3 cellular contexts compared by ENCODE assay signal in genomic region chr6:100136590-100136989, GRCh38.
"Had no signal": no experiment of that assay in that cellular context is flagged by ENCODE, and none has a peak within 500 bp of the region (broad histone marks: within the 10 kb centered on the region; RNA-seq: fewer than 3 reads in every experiment).

No MANE protein-coding gene starts in this region.

- DNase-seq: GDM1, GF-D8 had no signal

- ATAC-seq: GM12878 had no signal

- H3K4me3 ChIP-seq: GM12878 had no signal
